Comparison of ENCODE assay signal across 1 cellular context in genomic region chr7:44044315-44045225, GRCh38.
A peak's percentile ranks its signal among the peaks of the same experiment; 100 is the strongest.
TF ChIP-seq lines count a peak whose summit lies in the region.

DBNL (plus strand) TSS chr7:44044702; CDS start chr7:44044738, 36 bp downstream.

TF ChIP-seq in SK-N-SH, 30 proteins besides CTCF, POLR2A, EP300 and RAD21 (continued from another document):
- TF ChIP-seq RCOR1 (IDR thresholded peaks at IDR 0.05; ENCODE audit: low read length): no peak
- TF ChIP-seq PBX3 (IDR thresholded peaks at IDR 0.05): peak; percentile 69
- no peak for TF ChIP-seq EZH2phosphoT487 (IDR thresholded peaks at IDR 0.05; ENCODE audit: borderline replicate concordance, low read depth)
- TF ChIP-seq ZBTB33 (IDR thresholded peaks at IDR 0.05; ENCODE audit: borderline replicate concordance, low read depth): no peak
- no peak for TF ChIP-seq GATA2 (CRISPR knock-in tag; IDR thresholded peaks at IDR 0.05)
- TF ChIP-seq YY1 (IDR thresholded peaks at IDR 0.05; ENCODE audit: low read depth): peak; percentile 81
- no peak for TF ChIP-seq NFIC (IDR thresholded peaks at IDR 0.05; ENCODE audit: borderline replicate concordance)
- no peak for TF ChIP-seq JUND (IDR thresholded peaks at IDR 0.05)
- TF ChIP-seq FOSL2 (IDR thresholded peaks at IDR 0.05; ENCODE audit: borderline replicate concordance, low read depth): no peak
- TF ChIP-seq MEF2A (IDR thresholded peaks at IDR 0.05; ENCODE audit: borderline replicate concordance, low read depth): no peak
- peak; percentile 65 for TF ChIP-seq CHD2 (IDR thresholded peaks at IDR 0.05; ENCODE audit: low read length, partially characterized antibody)
- peak; percentile 89; the same call in 1 of the 2 replicates for TF ChIP-seq TAF1 (IDR thresholded peaks at IDR 0.05; ENCODE audit: borderline replicate concordance, low read depth, low read length)
- TF ChIP-seq NRF1 (IDR thresholded peaks at IDR 0.05; ENCODE audit: low read depth, low read length): no peak
- TF ChIP-seq, protein P1, sequence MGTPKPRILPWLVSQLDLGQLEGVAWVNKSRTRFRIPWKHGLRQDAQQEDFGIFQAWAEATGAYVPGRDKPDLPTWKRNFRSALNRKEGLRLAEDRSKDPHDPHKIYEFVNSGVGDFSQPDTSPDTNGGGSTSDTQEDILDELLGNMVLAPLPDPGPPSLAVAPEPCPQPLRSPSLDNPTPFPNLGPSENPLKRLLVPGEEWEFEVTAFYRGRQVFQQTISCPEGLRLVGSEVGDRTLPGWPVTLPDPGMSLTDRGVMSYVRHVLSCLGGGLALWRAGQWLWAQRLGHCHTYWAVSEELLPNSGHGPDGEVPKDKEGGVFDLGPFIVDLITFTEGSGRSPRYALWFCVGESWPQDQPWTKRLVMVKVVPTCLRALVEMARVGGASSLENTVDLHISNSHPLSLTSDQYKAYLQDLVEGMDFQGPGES (IDR thresholded peaks at IDR 0.05; ENCODE audit: low read depth, low read length): no peak
- peak; percentile 98 for TF ChIP-seq GABPA (IDR thresholded peaks at IDR 0.05; ENCODE audit: low read depth)
- TF ChIP-seq ELF1 (IDR thresholded peaks at IDR 0.05): peak; percentile 94
- TF ChIP-seq MAX (IDR thresholded peaks at IDR 0.05; ENCODE audit: low read depth): peak; percentile 97
- TF ChIP-seq SMC3 (IDR thresholded peaks at IDR 0.05; ENCODE audit: low read depth, low read length): no peak
- TF ChIP-seq FOXJ3 (CRISPR knock-in tag; IDR thresholded peaks at IDR 0.05): no peak
- TF ChIP-seq, protein P2, sequence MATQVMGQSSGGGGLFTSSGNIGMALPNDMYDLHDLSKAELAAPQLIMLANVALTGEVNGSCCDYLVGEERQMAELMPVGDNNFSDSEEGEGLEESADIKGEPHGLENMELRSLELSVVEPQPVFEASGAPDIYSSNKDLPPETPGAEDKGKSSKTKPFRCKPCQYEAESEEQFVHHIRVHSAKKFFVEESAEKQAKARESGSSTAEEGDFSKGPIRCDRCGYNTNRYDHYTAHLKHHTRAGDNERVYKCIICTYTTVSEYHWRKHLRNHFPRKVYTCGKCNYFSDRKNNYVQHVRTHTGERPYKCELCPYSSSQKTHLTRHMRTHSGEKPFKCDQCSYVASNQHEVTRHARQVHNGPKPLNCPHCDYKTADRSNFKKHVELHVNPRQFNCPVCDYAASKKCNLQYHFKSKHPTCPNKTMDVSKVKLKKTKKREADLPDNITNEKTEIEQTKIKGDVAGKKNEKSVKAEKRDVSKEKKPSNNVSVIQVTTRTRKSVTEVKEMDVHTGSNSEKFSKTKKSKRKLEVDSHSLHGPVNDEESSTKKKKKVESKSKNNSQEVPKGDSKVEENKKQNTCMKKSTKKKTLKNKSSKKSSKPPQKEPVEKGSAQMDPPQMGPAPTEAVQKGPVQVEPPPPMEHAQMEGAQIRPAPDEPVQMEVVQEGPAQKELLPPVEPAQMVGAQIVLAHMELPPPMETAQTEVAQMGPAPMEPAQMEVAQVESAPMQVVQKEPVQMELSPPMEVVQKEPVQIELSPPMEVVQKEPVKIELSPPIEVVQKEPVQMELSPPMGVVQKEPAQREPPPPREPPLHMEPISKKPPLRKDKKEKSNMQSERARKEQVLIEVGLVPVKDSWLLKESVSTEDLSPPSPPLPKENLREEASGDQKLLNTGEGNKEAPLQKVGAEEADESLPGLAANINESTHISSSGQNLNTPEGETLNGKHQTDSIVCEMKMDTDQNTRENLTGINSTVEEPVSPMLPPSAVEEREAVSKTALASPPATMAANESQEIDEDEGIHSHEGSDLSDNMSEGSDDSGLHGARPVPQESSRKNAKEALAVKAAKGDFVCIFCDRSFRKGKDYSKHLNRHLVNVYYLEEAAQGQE (IDR thresholded peaks at IDR 0.05; ENCODE audit: low read depth, low read length): no peak; the same call in 1 of the 2 replicates
- TF ChIP-seq FOXM1 (IDR thresholded peaks at IDR 0.05; ENCODE audit: low read depth): no peak
- no peak for TF ChIP-seq TEAD4 (IDR thresholded peaks at IDR 0.05; ENCODE audit: borderline replicate concordance, insufficient read depth)
- TF ChIP-seq SIN3A (IDR thresholded peaks at IDR 0.05; ENCODE audit: borderline replicate concordance, low read depth, low read length): peak; percentile 97
- TF ChIP-seq, protein P3, sequence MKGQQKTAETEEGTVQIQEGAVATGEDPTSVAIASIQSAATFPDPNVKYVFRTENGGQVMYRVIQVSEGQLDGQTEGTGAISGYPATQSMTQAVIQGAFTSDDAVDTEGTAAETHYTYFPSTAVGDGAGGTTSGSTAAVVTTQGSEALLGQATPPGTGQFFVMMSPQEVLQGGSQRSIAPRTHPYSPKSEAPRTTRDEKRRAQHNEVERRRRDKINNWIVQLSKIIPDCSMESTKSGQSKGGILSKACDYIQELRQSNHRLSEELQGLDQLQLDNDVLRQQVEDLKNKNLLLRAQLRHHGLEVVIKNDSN (IDR thresholded peaks at IDR 0.05; ENCODE audit: borderline replicate concordance, low read depth): no peak
- peak; percentile 94 for TF ChIP-seq MXI1 (IDR thresholded peaks at IDR 0.05; ENCODE audit: low read depth, low read length)
TF ChIP-seq in SK-N-SH: peak in this region for 11.
